In genomic region chr6:1605822-1606532, GRCh38 we compare ENCODE assay signal across 13 cellular contexts. TPM values are rescaled to one million over a fixed set of nuclear protein-coding genes. Genes with fewer than 3 reads are reported as not detected.
DNase-seq lines count a peak whose midpoint lies in the region; ATAC-seq, FAIRE-seq and TF ChIP-seq lines count a peak whose summit lies in the region.
"Had no signal": no experiment of that assay in that cellular context is flagged by ENCODE, and none has a peak within 500 bp of the region (broad histone marks: within the 10 kb centered on the region; RNA-seq: fewer than 3 reads in every experiment).

No MANE protein-coding gene starts in this region.

- peak; percentile 24 for FAIRE-seq in GM12892 (lab: Jason Lieb, UNC)
- FAIRE-seq in urothelium cell line (lab: Jason Lieb, UNC), result no peak
- FAIRE-seq: GM18507 had no signal

- H3K36me3 ChIP-seq in mucosa of descending colon (ENCODE audit: low read depth), result no peaks in the 10 kb centered on the region

- H3K36me3 Mint-ChIP-seq in CD14-positive monocyte (peaks cover 7 to 15% of the 10 kb centered on the region in 2 donors), naive B cell (no peaks in the 10 kb centered on the region)

- no peaks in the 10 kb centered on the region for H3K9me3 ChIP-seq in mucosa of descending colon

- DNase-seq in CD14-positive monocyte (ENCODE audit: low spot score) (no peak), GM12892 (ENCODE audit: insufficient read length) (no peak), astrocyte of the hippocampus (ENCODE audit: low read depth, low spot score) (peak; percentile 37), naive B cell (no peak), mucosa of descending colon (no peak), urothelium cell line (ENCODE audit: low spot score) (no peak), putamen (ENCODE audit: low spot score) (no peak)
- DNase-seq: COR-L47; NCI-H226; SHP77 treated with DMSO at 0.1 percent for 48 hours; stimulated activated CD4-positive, alpha-beta T cell treated with anti-CD3 and anti-CD28 coated beads, Interleukin-1b, Interleukin-23, amount 100 ng/mL, for 48 hours had no signal

- H3K4me1 Mint-ChIP-seq in CD14-positive monocyte (peaks cover 42% of the 10 kb centered on the region), naive B cell (peaks cover 36 to 45% (median 41%) of the 10 kb centered on the region in 3 donors)

- no peak for TF ChIP-seq POLR2A in GM12892 (IDR thresholded peaks at IDR 0.05; ENCODE audit: low read depth, low read length)

- H3K9me3 Mint-ChIP-seq in CD14-positive monocyte (peaks cover 0 to 39% (median 18%) of the 10 kb centered on the region in 7 donors), naive B cell (peaks cover 0 to 9% (median 0%) of the 10 kb centered on the region in 7 donors)

- H3K4me3 Mint-ChIP-seq in CD14-positive monocyte (peak overlapping the region; percentile 32 to 83), naive B cell (peak overlapping the region in 7 of 8 donors; percentile 55 to 87 (median 78))

- H3K4me1 ChIP-seq in mucosa of descending colon (ENCODE audit: low read depth), result peaks cover 30% of the 10 kb centered on the region

- H3K27ac Mint-ChIP-seq in CD14-positive monocyte, result no peak overlapping the region
- H3K27ac Mint-ChIP-seq in naive B cell, result peak overlapping the region in 3 of 6 donors; percentile 22 to 93 (median 78)

- no peak overlapping the region for H3K4me3 ChIP-seq in mucosa of descending colon

- ATAC-seq in naive B cell (ENCODE audit: low read depth in 2 of 2) (no peak), HG02852 (IDR thresholded peaks at IDR 0.05; ENCODE audit: unreplicated experiment) (no peak), mucosa of descending colon (no peak)

- TF ChIP-seq CTCF in CD14-positive monocyte (IDR thresholded peaks at IDR 0.05) (no peak), mucosa of descending colon (IDR thresholded peaks at IDR 0.05) (no peak)

- intact Hi-C loops in CD14-positive monocyte (cut with micrococcal nuclease) (loop anchor here in 1 of 2 donors (2.0 to 5.0 kb wide), 2 partner anchors 499 to 746 kb away; no protein-coding TSS in a partner anchor), mucosa of descending colon (cut with DNase I, micrococcal nuclease) (loop anchor here in 1 of 2 donors (10.0 kb wide), 4 partner anchors 499 to 1029 kb away; no protein-coding TSS in a partner anchor)

- H3K27me3 Mint-ChIP-seq in CD14-positive monocyte (ENCODE audit: low read depth in 3 of 3) (peaks cover 73 to 94% (median 74%) of the 10 kb centered on the region in 3 donors), naive B cell (peaks cover 66 to 79% (median 75%) of the 10 kb centered on the region in 3 donors)

RNA-seq across cellular contexts. Expression of gene FOXC1, which starts 3.7 kb away (rescaled TPM):
- not detected for polyA plus RNA-seq in CD14-positive monocyte
- 0.30 TPM for polyA plus RNA-seq in GM12892 (2012; ENCODE audit: missing spikeins)
- under 1 TPM in 1 of 6 donors, not detected in 5; 0.17 TPM for polyA plus RNA-seq in naive B cell (ENCODE audit: low read depth in 6 of 6)
- 1 to 10 TPM; 1.1 to 1.7 (median 1.6) TPM for total RNA-seq in mucosa of descending colon
